In the genomic region with DNA sequence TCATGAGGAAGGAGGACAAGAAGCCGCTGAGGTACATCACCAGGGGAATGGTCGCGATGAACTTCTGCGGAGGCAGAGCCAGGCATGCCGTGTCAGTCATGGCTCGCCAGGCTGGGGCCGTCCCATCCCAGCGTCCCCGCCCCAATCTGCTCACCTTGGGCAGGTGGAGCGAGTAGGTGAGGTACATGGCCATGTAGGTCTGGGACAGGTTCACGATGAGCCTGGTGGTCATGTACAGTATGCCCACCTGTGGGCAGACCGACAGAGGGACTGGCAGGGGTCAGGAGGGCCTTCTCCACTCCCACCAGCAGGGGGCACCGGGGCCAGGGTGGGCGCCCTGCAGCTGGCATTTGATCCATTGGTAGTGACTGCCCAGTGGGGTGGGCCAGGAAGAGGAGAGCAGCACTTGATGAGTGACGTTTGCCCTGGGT, we compare ENCODE assay signal across 10 cellular contexts. TPM values are rescaled to one million over a fixed set of nuclear protein-coding genes. Genes with fewer than 3 reads are reported as not detected.
A peak's percentile ranks its signal among the peaks of the same experiment; 100 is the strongest.
DNase-seq lines count a peak whose midpoint lies in the region; ATAC-seq and TF ChIP-seq lines count a peak whose summit lies in the region.
"Had no signal": no experiment of that assay in that cellular context is flagged by ENCODE, and none has a peak within 500 bp of the region (broad histone marks: within the 10 kb centered on the region; RNA-seq: fewer than 3 reads in every experiment).

No MANE protein-coding gene starts in this region.

- H3K4me3 Mint-ChIP-seq in activated CD8-positive, alpha-beta T cell treated with anti-CD3 and anti-CD28 coated beads for 36 hours, result no peak overlapping the region
- no peak overlapping the region for H3K4me3 Mint-ChIP-seq in type B pancreatic cell

- no peak overlapping the region for H3K9ac ChIP-seq in mesenchymal stem cell (ENCODE audit: low read length)

- WGBS in heart right ventricle, 2 donors, result 89 to 90% methylated on average over 15 of the region's 15 CpGs
- 94% methylated on average over 15 of the region's 15 CpGs for WGBS in mesenchymal stem cell

- H3K79me1 ChIP-seq in mesenchymal stem cell (replicated peaks; ENCODE audit: low read length, poor library complexity, severe bottlenecking), result peaks cover 27% of the 10 kb centered on the region

- H3K4me1 Mint-ChIP-seq in activated CD8-positive, alpha-beta T cell treated with anti-CD3 and anti-CD28 coated beads for 36 hours (ENCODE audit: low read depth), result peaks cover 19% of the 10 kb centered on the region
- H3K4me1 Mint-ChIP-seq in type B pancreatic cell (ENCODE audit: unreplicated experiment), result no peaks in the 10 kb centered on the region

- H2BK15ac ChIP-seq in mesenchymal stem cell (ENCODE audit: low read depth, poor library complexity, severe bottlenecking), result no peak overlapping the region

- H3K14ac ChIP-seq in mesenchymal stem cell (ENCODE audit: low read length in 2 of 2), result no peak overlapping the region

- H3K23ac ChIP-seq in mesenchymal stem cell (ENCODE audit: low read length in 2 of 2), result no peak overlapping the region

- no peak overlapping the region for H3K4ac ChIP-seq in mesenchymal stem cell (ENCODE audit: low read depth in 1 of 2, low read length in 2 of 2)

- no peak overlapping the region for H3K4me2 ChIP-seq in mesenchymal stem cell (ENCODE audit: low read length, poor library complexity, severe bottlenecking)

- H3K4me1 ChIP-seq in heart right ventricle, result peaks cover 0 to 18% (median 0%) of the 10 kb centered on the region in 9 donors
- H3K4me1 ChIP-seq in mesenchymal stem cell (ENCODE audit: control insufficient read depth, insufficient read depth, low read depth, low read length), result peaks cover 18% of the 10 kb centered on the region

- peaks cover 13% of the 10 kb centered on the region for H3K36me3 Mint-ChIP-seq in activated CD8-positive, alpha-beta T cell treated with anti-CD3 and anti-CD28 coated beads for 36 hours (ENCODE audit: low read depth)
- no peaks in the 10 kb centered on the region for H3K36me3 Mint-ChIP-seq in type B pancreatic cell

- CTCF ChIA-PET in activated CD8-positive, alpha-beta T cell treated with anti-CD3 and anti-CD28 coated beads for 36 hours (lab: Charles Lee), result interaction anchor here (1.3 to 4.2 kb wide), 2 partner anchors 9 to 58 kb away, joined by 4 to 56 read pairs; partner anchors contain the start of gene MFSD12

- intact Hi-C loops in heart right ventricle (cut with DNase I) (loop anchor here in 7 of 10 donors (5.0 to 10.0 kb wide), 4 partner anchors 67 to 160 kb away; partner anchors contain the start of genes TJP3 (in 4 of the 7) and PIP5K1C (in 3 of the 7)), Right ventricle myocardium inferior (cut with DNase I) (no loop called here)
- intact Hi-C loops in activated CD8-positive, alpha-beta T cell treated with anti-CD3 and anti-CD28 coated beads for 36 hours (cut with micrococcal nuclease), result no loop called here

- no peak overlapping the region for H3K27ac Mint-ChIP-seq in activated CD8-positive, alpha-beta T cell treated with anti-CD3 and anti-CD28 coated beads for 36 hours
- H3K27ac Mint-ChIP-seq in type B pancreatic cell, result no peak overlapping the region

- no peak overlapping the region for H4K8ac ChIP-seq in mesenchymal stem cell (ENCODE audit: low read length)

- H3K4me3 ChIP-seq in heart right ventricle (no peak overlapping the region), mesenchymal stem cell (ENCODE audit: insufficient read depth in 1 of 2, low read depth in 1 of 2, low read length in 2 of 2) (peak overlapping the region in 1 of 2 experiments; percentile 0)
- H3K4me3 ChIP-seq: body of pancreas had no signal

- no peaks in the 10 kb centered on the region for H3K27me3 ChIP-seq in heart right ventricle
- H3K27me3 ChIP-seq in mesenchymal stem cell (ENCODE audit: control insufficient read depth in 1 of 2, insufficient read depth in 1 of 2, low read length in 2 of 2), result no peaks in the 10 kb centered on the region
- H3K27me3 ChIP-seq: body of pancreas had no signal

- H3K9me3 Mint-ChIP-seq in activated CD8-positive, alpha-beta T cell treated with anti-CD3 and anti-CD28 coated beads for 36 hours, result no peaks in the 10 kb centered on the region
- no peaks in the 10 kb centered on the region for H3K9me3 Mint-ChIP-seq in type B pancreatic cell

- H2AFZ ChIP-seq in mesenchymal stem cell (ENCODE audit: low read depth, low read length), result no peak overlapping the region

- H2BK12ac ChIP-seq in mesenchymal stem cell (ENCODE audit: low read length in 2 of 2), result no peak overlapping the region

- H2AK5ac ChIP-seq in mesenchymal stem cell (ENCODE audit: low read length, severe bottlenecking), result no peak overlapping the region

- peaks cover 0 to 64% (median 0%) of the 10 kb centered on the region in 9 donors for H3K36me3 ChIP-seq in heart right ventricle
- H3K36me3 ChIP-seq in mesenchymal stem cell (ENCODE audit: control insufficient read depth in 1 of 2, insufficient read depth in 2 of 2, low read depth in 1 of 2, low read length in 2 of 2), result peaks cover 27 to 89% of the 10 kb centered on the region in 2 experiments

- TF ChIP-seq CTCF in heart right ventricle (IDR thresholded peaks at IDR 0.05) (peak; percentile 17 to 62 (median 48)), type B pancreatic cell (conservative IDR thresholded peaks at IDR 0.05) (peak; percentile 70)
- TF ChIP-seq CTCF in activated CD8-positive, alpha-beta T cell treated with anti-CD3 and anti-CD28 coated beads for 36 hours (IDR thresholded peaks at IDR 0.05), result peak; percentile 75

- DNase-seq in heart right ventricle (no peak), Right ventricle myocardium inferior (ENCODE audit: missing footprints) (no peak), germinal center (ENCODE audit: low spot score) (peak; percentile 49), type B pancreatic cell (ENCODE audit: extremely low spot score, unreplicated experiment) (no peak), mesenchymal stem cell (no peak)
- DNase-seq in activated CD8-positive, alpha-beta T cell treated with anti-CD3 and anti-CD28 coated beads for 36 hours, result peak; percentile 49

- POLR2A ChIA-PET in activated CD8-positive, alpha-beta T cell treated with anti-CD3 and anti-CD28 coated beads for 36 hours (lab: Charles Lee), result interaction anchor here (0.9 to 2.7 kb wide), 3 partner anchors 9 to 11 kb away, joined by 3 to 7 read pairs (median 3); no protein-coding TSS in a partner anchor

- H3K27ac ChIP-seq in heart right ventricle (no peak overlapping the region), mesenchymal stem cell (ENCODE audit: low read length, poor library complexity, severe bottlenecking) (no peak overlapping the region)

- H4K91ac ChIP-seq in mesenchymal stem cell (ENCODE audit: low read length), result no peak overlapping the region

- ATAC-seq in heart right ventricle (no peak), Right ventricle myocardium inferior (no peak), GM18907 (IDR thresholded peaks at IDR 0.05; ENCODE audit: unreplicated experiment) (no peak), GM18867 (IDR thresholded peaks at IDR 0.05; ENCODE audit: unreplicated experiment) (no peak)
- peak; percentile 46 for ATAC-seq in activated CD8-positive, alpha-beta T cell treated with anti-CD3 and anti-CD28 coated beads for 36 hours
- ATAC-seq: body of pancreas had no signal

- no peaks in the 10 kb centered on the region for H3K27me3 Mint-ChIP-seq in activated CD8-positive, alpha-beta T cell treated with anti-CD3 and anti-CD28 coated beads for 36 hours
- H3K27me3 Mint-ChIP-seq in type B pancreatic cell, result no peaks in the 10 kb centered on the region

- no peaks in the 10 kb centered on the region for H3K9me3 ChIP-seq in heart right ventricle
- no peaks in the 10 kb centered on the region for H3K9me3 ChIP-seq in mesenchymal stem cell (ENCODE audit: control insufficient read depth, low read length)
- H3K9me3 ChIP-seq: body of pancreas had no signal

- no peak overlapping the region for H2BK5ac ChIP-seq in mesenchymal stem cell (ENCODE audit: low read depth, low read length, poor library complexity, severe bottlenecking)

- H2BK120ac ChIP-seq in mesenchymal stem cell (ENCODE audit: low read depth, low read length), result no peak overlapping the region

- no peak overlapping the region for H3K18ac ChIP-seq in mesenchymal stem cell (ENCODE audit: low read depth in 1 of 2, low read length in 2 of 2)

RNA-seq across cellular contexts. Expression of gene TEKTIP1, which starts 8.3 kb away (rescaled TPM):
- total RNA-seq in heart right ventricle, result 1 to 10 TPM in 2 of 10 donors, under 1 TPM in 8; 0.38 to 1.3 (median 0.79) TPM
- under 1 TPM in 1 of 2 donors, not detected in 1; 0.09 TPM for polyA plus RNA-seq in heart right ventricle
- not detected for total RNA-seq in Right ventricle myocardium inferior
- total RNA-seq in activated CD8-positive, alpha-beta T cell treated with anti-CD3 and anti-CD28 coated beads for 36 hours, result 1 to 10 TPM; 1.6 to 2.4 TPM
- 1.3 and 3.4 TPM in 2 replicates for total RNA-seq in type B pancreatic cell (ENCODE audit: low replicate concordance)
- not detected for polyA plus RNA-seq in mesenchymal stem cell (2013, experiment 1 of 2)
- polyA plus RNA-seq in mesenchymal stem cell (2013, experiment 2 of 2), result not detected
- total RNA-seq: renal cortical epithelial cell had no signal

RNA-seq across cellular contexts. Expression of gene MFSD12, which starts 10.1 kb away (rescaled TPM):
- total RNA-seq in heart right ventricle, result 10 to 100 TPM; 11.6 to 41.3 (median 21.0) TPM
- polyA plus RNA-seq in heart right ventricle, result 10 to 100 TPM; 24.3 to 43.2 TPM
- total RNA-seq in Right ventricle myocardium inferior, result 23.7 TPM
- total RNA-seq in activated CD8-positive, alpha-beta T cell treated with anti-CD3 and anti-CD28 coated beads for 36 hours, result 10 to 100 TPM; 62.4 to 63.5 TPM
- 74.1 and 80.9 TPM in 2 replicates for total RNA-seq in type B pancreatic cell (ENCODE audit: low replicate concordance)
- polyA plus RNA-seq in mesenchymal stem cell (2013, experiment 1 of 2), result 108 TPM
- 107 TPM for polyA plus RNA-seq in mesenchymal stem cell (2013, experiment 2 of 2)

RNA-seq across cellular contexts. Expression of gene HMG20B, which starts 25.4 kb away (rescaled TPM):
- total RNA-seq in heart right ventricle (10 to 100 TPM; 19.5 to 49.3 (median 30.3) TPM), Right ventricle myocardium inferior (37.0 TPM), type B pancreatic cell (ENCODE audit: low replicate concordance) (60.1 and 78.3 TPM in 2 replicates)
- polyA plus RNA-seq in heart right ventricle, result 10 to 100 TPM; 65.2 to 73.3 TPM
- 10 to 100 TPM; 42.7 to 47.3 TPM for total RNA-seq in activated CD8-positive, alpha-beta T cell treated with anti-CD3 and anti-CD28 coated beads for 36 hours
- 91.0 TPM for polyA plus RNA-seq in mesenchymal stem cell (2013, experiment 1 of 2)
- polyA plus RNA-seq in mesenchymal stem cell (2013, experiment 2 of 2), result 88.5 TPM

RNA-seq across cellular contexts. Expression of gene GIPC3, which starts 38.0 kb away (rescaled TPM):
- 1 to 10 TPM; 1.3 to 2.8 (median 2.1) TPM for total RNA-seq in heart right ventricle
- polyA plus RNA-seq in heart right ventricle, result 1 to 10 TPM in 1 of 2 donors, under 1 TPM in 1; 0.90 to 2.4 TPM
- total RNA-seq in Right ventricle myocardium inferior, result 2.7 TPM
- under 1 TPM; 0.09 to 0.14 TPM for total RNA-seq in activated CD8-positive, alpha-beta T cell treated with anti-CD3 and anti-CD28 coated beads for 36 hours
- total RNA-seq in type B pancreatic cell (ENCODE audit: low replicate concordance), result 0.07 TPM in 1 of 2 replicates, not detected in the other
- 5.4 TPM for polyA plus RNA-seq in mesenchymal stem cell (2013, experiment 1 of 2)
- polyA plus RNA-seq in mesenchymal stem cell (2013, experiment 2 of 2), result 5.2 TPM
- total RNA-seq: renal cortical epithelial cell had no signal

RNA-seq across cellular contexts. Expression of gene FZR1, which starts 41.2 kb away (rescaled TPM):
- 10 to 100 TPM; 21.0 to 30.8 (median 27.1) TPM for total RNA-seq in heart right ventricle
- 10 to 100 TPM; 13.5 to 15.2 TPM for polyA plus RNA-seq in heart right ventricle
- 19.4 TPM for total RNA-seq in Right ventricle myocardium inferior
- total RNA-seq in activated CD8-positive, alpha-beta T cell treated with anti-CD3 and anti-CD28 coated beads for 36 hours, result 10 to 100 TPM; 39.9 to 40.9 TPM
- 59.4 and 63.2 TPM in 2 replicates for total RNA-seq in type B pancreatic cell (ENCODE audit: low replicate concordance)
- polyA plus RNA-seq in mesenchymal stem cell (2013, experiment 1 of 2), result 30.7 TPM
- 28.8 TPM for polyA plus RNA-seq in mesenchymal stem cell (2013, experiment 2 of 2)

Comparison
In these comparisons a context has a peak if more than half of its experiments do, and no peak if none do; other contexts are left out.
1. intact Hi-C loops: an anchor here in heart right ventricle (5.0 to 10.0 kb wide); none called in Right ventricle myocardium inferior and activated CD8-positive, alpha-beta T cell treated with anti-CD3 and anti-CD28 coated beads for 36 hours.
2. DNase-seq: peak in activated CD8-positive, alpha-beta T cell treated with anti-CD3 and anti-CD28 coated beads for 36 hours (single experiment) and germinal center (single experiment); none in heart right ventricle (0 of 2), Right ventricle myocardium inferior (single experiment), type B pancreatic cell (single experiment) and mesenchymal stem cell (single experiment).
3. Peak in every context shown above with its lines, with median percentiles within 50 percentile points of each other: CTCF ChIP-seq.